Comparison of ENCODE assay signal across 8 cellular contexts in the genomic region with DNA sequence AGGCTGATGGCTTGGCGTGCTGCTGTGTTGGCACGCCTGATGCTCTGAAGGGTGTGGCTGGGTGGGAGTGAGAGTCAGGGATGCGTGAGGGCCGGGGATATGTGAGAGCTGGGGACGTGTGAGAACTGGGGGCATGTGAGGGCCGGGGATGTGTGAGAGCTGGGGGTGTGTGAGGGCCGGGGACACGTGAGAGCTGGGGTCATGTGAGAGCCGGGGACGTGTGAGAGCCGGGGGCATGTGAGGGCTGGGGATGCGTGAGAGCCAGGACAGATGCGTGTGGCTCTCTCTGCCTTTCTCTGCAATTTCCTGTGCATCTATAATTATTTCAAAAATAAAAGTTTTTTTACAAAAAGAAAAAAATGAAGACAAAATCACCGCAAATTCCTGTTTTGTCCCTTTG.
DNase-seq lines count a peak whose midpoint lies in the region; ATAC-seq and TF ChIP-seq lines count a peak whose summit lies in the region.
"Not testable (repeated sequence)": the region's sequence is repeated elsewhere in the genome, so short reads cannot be mapped to it uniquely, and the experiment has no call there.

No MANE protein-coding gene starts in this region.

- BruUV-seq in MCF 10A (replicated peaks; lab: Mats Ljungman, UMichigan): not testable (repeated sequence)

- CTCF ChIA-PET in activated CD4-positive, alpha-beta T cell treated with anti-CD3 and anti-CD28 coated beads for 36 hours (lab: Charles Lee); MCF 10A (lab: Yijun Ruan, JAX): not testable (repeated sequence)

- H3K27me3 Mint-ChIP-seq in HFFc6 (ENCODE audit: insufficient read depth): peaks cover 13% of the 10 kb centered on the region
- not testable (repeated sequence) for H3K27me3 Mint-ChIP-seq in activated CD4-positive, alpha-beta T cell treated with anti-CD3 and anti-CD28 coated beads for 36 hours; MCF 10A (ENCODE audit: insufficient read depth, unreplicated experiment)

- H3K4me1 ChIP-seq in heart left ventricle (peaks cover 0 to 30% (median 17%) of the 10 kb centered on the region in 12 donors), neutrophil (ENCODE audit: control insufficient read depth in 1 of 2, insufficient read depth in 1 of 2, low read depth in 1 of 2, low read length in 1 of 2) (peaks cover 50 to 55% of the 10 kb centered on the region in 2 experiments)

- TF ChIP-seq POLR2A in heart left ventricle (IDR thresholded peaks at IDR 0.05): not testable (repeated sequence)

- H3K36me3 ChIP-seq in heart left ventricle, neutrophil: not testable (repeated sequence)

- peak; percentile 43 for ATAC-seq in activated CD4-positive, alpha-beta T cell treated with anti-CD3 and anti-CD28 coated beads for 36 hours
- ATAC-seq in heart left ventricle: peak; percentile 2 to 16 (median 8)
- peak; percentile 44 for ATAC-seq in stimulated activated naive CD8-positive, alpha-beta T cell treated with anti-CD3 and anti-CD28 coated beads, Interleukin-15, Interleukin-2, amounts not matched to agents 100 U/mL and 50 U/mL, for 24 hours

- intact Hi-C loops in activated CD4-positive, alpha-beta T cell treated with anti-CD3 and anti-CD28 coated beads for 36 hours (cut with DNase I, micrococcal nuclease); MCF 10A (cut with micrococcal nuclease); heart left ventricle (cut with DNase I): not testable (repeated sequence)

- WGBS in heart left ventricle, 4 donors: 69 to 83% (median 73%) methylated on average over 14 of the region's 14 CpGs

- H3K4me3 ChIP-seq in AG10803 (ENCODE audit: low read length); heart left ventricle; neutrophil (ENCODE audit: low read depth in 1 of 2, low read length in 1 of 2): not testable (repeated sequence)

- not testable (repeated sequence) for H3K4me3 Mint-ChIP-seq in HFFc6; activated CD4-positive, alpha-beta T cell treated with anti-CD3 and anti-CD28 coated beads for 36 hours; MCF 10A (ENCODE audit: unreplicated experiment)

- not testable (repeated sequence) for H3K27ac ChIP-seq in heart left ventricle
- H3K27ac ChIP-seq in neutrophil: peak overlapping the region; percentile 100

- not testable (repeated sequence) for H3K9me3 Mint-ChIP-seq in HFFc6; activated CD4-positive, alpha-beta T cell treated with anti-CD3 and anti-CD28 coated beads for 36 hours (ENCODE audit: low read depth); MCF 10A (ENCODE audit: unreplicated experiment)

- not testable (repeated sequence) for H3K27me3 ChIP-seq in heart left ventricle, neutrophil

- H3K27ac Mint-ChIP-seq in HFFc6 (peak overlapping the region; percentile 33), MCF 10A (ENCODE audit: low read depth, unreplicated experiment) (peak overlapping the region; percentile 67)
- H3K27ac Mint-ChIP-seq in activated CD4-positive, alpha-beta T cell treated with anti-CD3 and anti-CD28 coated beads for 36 hours: not testable (repeated sequence)

- not testable (repeated sequence) for H3K36me3 Mint-ChIP-seq in HFFc6 (ENCODE audit: low read depth); MCF 10A (ENCODE audit: insufficient read depth, unreplicated experiment)
- H3K36me3 Mint-ChIP-seq in activated CD4-positive, alpha-beta T cell treated with anti-CD3 and anti-CD28 coated beads for 36 hours (ENCODE audit: low read depth): peaks cover 16% of the 10 kb centered on the region

- not testable (repeated sequence) for TF ChIP-seq CTCF in AG10803 (conservative IDR thresholded peaks at IDR 0.05; ENCODE audit: low read length); HFFc6 (IDR thresholded peaks at IDR 0.05); MCF 10A (IDR thresholded peaks at IDR 0.05; ENCODE audit: unreplicated experiment); heart left ventricle (IDR thresholded peaks at IDR 0.05); neutrophil (IDR thresholded peaks at IDR 0.05)

- POLR2A ChIA-PET in activated CD4-positive, alpha-beta T cell treated with anti-CD3 and anti-CD28 coated beads for 36 hours (lab: Charles Lee); MCF 10A (lab: Yijun Ruan, JAX): not testable (repeated sequence)

- DNase-seq in AG10803 (ENCODE audit: low read depth) (peak; percentile 66), activated T-helper 1 cell treated with Interleukin-2 at 50 U/mL for 16 hours (ENCODE audit: low read depth) (peak; percentile 13), heart left ventricle (peak in 2 of 5 donors; percentile 23 to 49)
- DNase-seq in HFFc6; MCF 10A (ENCODE audit: unreplicated experiment); stimulated activated naive CD8-positive, alpha-beta T cell treated with anti-CD3 and anti-CD28 coated beads, Interleukin-15, Interleukin-2, amounts not matched to agents 100 U/mL and 50 U/mL, for 24 hours: not testable (repeated sequence)
- peak; percentile 48 for DNase-seq in activated CD4-positive, alpha-beta T cell treated with anti-CD3 and anti-CD28 coated beads for 36 hours

- not testable (repeated sequence) for H3K9me3 ChIP-seq in heart left ventricle, neutrophil

- H3K4me1 Mint-ChIP-seq in HFFc6 (ENCODE audit: low read depth) (peaks cover 19% of the 10 kb centered on the region), MCF 10A (ENCODE audit: insufficient read depth, unreplicated experiment) (peaks cover 14% of the 10 kb centered on the region)
- H3K4me1 Mint-ChIP-seq in activated CD4-positive, alpha-beta T cell treated with anti-CD3 and anti-CD28 coated beads for 36 hours: peaks cover 60% of the 10 kb centered on the region
